In genomic region chr11:64844330-64845124, GRCh38 we compare ENCODE assay signal across 1 cellular context.
TF ChIP-seq lines count a peak whose summit lies in the region.

CDC42BPG (minus strand) TSS chr11:64844653; CDS start chr11:64844569, 84 bp downstream.

TF ChIP-seq in H1, 55 proteins besides CTCF, POLR2A, EP300 and RAD21:
- peak; percentile 44; the same call in 1 of the 2 replicates for TF ChIP-seq PHF8 (conservative IDR thresholded peaks at IDR 0.05; ENCODE audit: low read depth, low read length)
- TF ChIP-seq FOSL1 (IDR thresholded peaks at IDR 0.05; ENCODE audit: insufficient read depth, low read depth, low read length) = no peak
- no peak for TF ChIP-seq TAF7 (optimal IDR thresholded peaks at IDR 0.05; ENCODE audit: borderline replicate concordance, low read depth, low read length)
- no peak; a peak in 2 of 4 replicates for TF ChIP-seq HDAC2 (IDR thresholded peaks at IDR 0.05; ENCODE audit: borderline replicate concordance in 1 of 2, low read depth in 2 of 2, low read length in 2 of 2)
- peak; percentile 50 for TF ChIP-seq ASH2L (IDR thresholded peaks at IDR 0.05; ENCODE audit: low read length)
- no peak for TF ChIP-seq ZNF274 (IDR thresholded peaks at IDR 0.05; ENCODE audit: borderline replicate concordance, extremely low read depth, low read length)
- no peak for TF ChIP-seq TEAD4 (IDR thresholded peaks at IDR 0.05; ENCODE audit: low read depth, low read length)
- TF ChIP-seq SUZ12 (IDR thresholded peaks at IDR 0.05; ENCODE audit: low read length) = no peak
- TF ChIP-seq SIN3A (conservative IDR thresholded peaks at IDR 0.05 in 1 of 2, IDR thresholded peaks at IDR 0.05 in 1 of 2; ENCODE audit: low read depth in 1 of 2, low read length in 2 of 2) = 0 out of 4 replicates have a peak, but pooled peaks of 1 of the 2 experiments have one; percentile 31
- peak; percentile 32; the same call in 1 of the 2 replicates for TF ChIP-seq MAX (IDR thresholded peaks at IDR 0.05)
- TF ChIP-seq GABPA (IDR thresholded peaks at IDR 0.05; ENCODE audit: borderline replicate concordance, insufficient read depth, low read length) = no peak
- TF ChIP-seq USF2 (IDR thresholded peaks at IDR 0.05; ENCODE audit: low read length) = no peak
- TF ChIP-seq CBX5 (IDR thresholded peaks at IDR 0.05; ENCODE audit: low read depth, low read length) = no peak
- peak; percentile 98 for TF ChIP-seq EGR1 (IDR thresholded peaks at IDR 0.05; ENCODE audit: borderline replicate concordance, low read depth, low read length)
- 0 out of 2 replicates have a peak, but pooled peaks have one; percentile 16 for TF ChIP-seq CHD2 (IDR thresholded peaks at IDR 0.05; ENCODE audit: low read length)
- TF ChIP-seq RBBP5 (IDR thresholded peaks at IDR 0.05; ENCODE audit: borderline replicate concordance, low read depth, low read length) = 0 out of 2 replicates have a peak, but pooled peaks have one; percentile 18
- no peak for TF ChIP-seq SP2 (IDR thresholded peaks at IDR 0.05; ENCODE audit: low read length)
- TF ChIP-seq CREB1 (IDR thresholded peaks at IDR 0.05) = 0 out of 2 replicates have a peak, but pooled peaks have one; percentile 32
- TF ChIP-seq KDM4A (IDR thresholded peaks at IDR 0.05; ENCODE audit: low read depth, low read length, severe bottlenecking) = peak; percentile 72
- TF ChIP-seq SIX5 (IDR thresholded peaks at IDR 0.05; ENCODE audit: low read depth, low read length) = peak; percentile 34; the same call in 1 of the 2 replicates
- no peak for TF ChIP-seq POLR2AphosphoS5 (IDR thresholded peaks at IDR 0.05; ENCODE audit: low read depth, low read length)
